Comparison of ENCODE assay signal across 2 cellular contexts in the genomic region with DNA sequence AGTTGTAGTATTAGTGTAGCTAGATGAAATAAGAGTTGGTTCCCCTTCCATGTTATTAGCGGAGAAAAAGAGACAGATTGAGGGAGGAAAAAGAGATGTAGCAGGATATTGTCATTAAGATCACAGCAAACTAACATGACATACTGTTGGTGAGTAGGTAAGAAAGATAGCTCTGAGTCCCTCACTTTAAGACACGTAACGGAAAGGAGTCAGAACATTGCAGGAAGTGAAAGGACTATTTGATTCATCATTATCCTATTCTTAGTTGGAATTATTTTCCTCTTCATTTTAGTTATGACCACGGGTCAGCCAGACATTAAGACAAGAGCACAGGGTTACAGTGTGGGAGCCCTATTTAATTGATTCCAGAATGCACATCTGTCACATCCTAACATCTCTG.
A peak's percentile ranks its signal among the peaks of the same experiment; 100 is the strongest.
TF ChIP-seq lines count a peak whose summit lies in the region.

No MANE protein-coding gene starts in this region.

TF ChIP-seq in GM12878, 131 proteins besides CTCF, POLR2A, EP300 and RAD21 (continues in another document):
- TF ChIP-seq POLR2AphosphoS2 (IDR thresholded peaks at IDR 0.05; ENCODE audit: low read depth, low read length) (no peak), BRCA1 (IDR thresholded peaks at IDR 0.05; ENCODE audit: low read depth, low read length) (no peak), KAT2A (conservative IDR thresholded peaks at IDR 0.05; ENCODE audit: control insufficient read depth, low read depth, low read length) (no peak), NFIC (IDR thresholded peaks at IDR 0.05; ENCODE audit: low read depth, low read length) (0 out of 2 replicates have a peak, but pooled peaks have one; percentile 25), MTA2 (IDR thresholded peaks at IDR 0.05; ENCODE audit: low read depth) (no peak), IRF4 (IDR thresholded peaks at IDR 0.05; ENCODE audit: low read depth, low read length) (peak; percentile 72; the same call in 1 of the 2 replicates), DPF2 (IDR thresholded peaks at IDR 0.05) (no peak), TAF1 (IDR thresholded peaks at IDR 0.05; ENCODE audit: borderline replicate concordance, low read depth, low read length) (no peak), NRF1 (conservative IDR thresholded peaks at IDR 0.05; ENCODE audit: low read depth, low read length) (no peak), BACH1 (IDR thresholded peaks at IDR 0.05; ENCODE audit: borderline replicate concordance) (no peak), HDAC2 (IDR thresholded peaks at IDR 0.05) (no peak), YBX1 (IDR thresholded peaks at IDR 0.05) (no peak), KDM1A (IDR thresholded peaks at IDR 0.05; ENCODE audit: borderline replicate concordance) (no peak), SMAD5 (IDR thresholded peaks at IDR 0.05; ENCODE audit: low read depth) (no peak), JUND (IDR thresholded peaks at IDR 0.05; ENCODE audit: low read depth, low read length) (no peak), CREM (IDR thresholded peaks at IDR 0.05; ENCODE audit: low read depth) (0 out of 2 replicates have a peak, but pooled peaks have one; percentile 37)
- TF ChIP-seq, protein P1, sequence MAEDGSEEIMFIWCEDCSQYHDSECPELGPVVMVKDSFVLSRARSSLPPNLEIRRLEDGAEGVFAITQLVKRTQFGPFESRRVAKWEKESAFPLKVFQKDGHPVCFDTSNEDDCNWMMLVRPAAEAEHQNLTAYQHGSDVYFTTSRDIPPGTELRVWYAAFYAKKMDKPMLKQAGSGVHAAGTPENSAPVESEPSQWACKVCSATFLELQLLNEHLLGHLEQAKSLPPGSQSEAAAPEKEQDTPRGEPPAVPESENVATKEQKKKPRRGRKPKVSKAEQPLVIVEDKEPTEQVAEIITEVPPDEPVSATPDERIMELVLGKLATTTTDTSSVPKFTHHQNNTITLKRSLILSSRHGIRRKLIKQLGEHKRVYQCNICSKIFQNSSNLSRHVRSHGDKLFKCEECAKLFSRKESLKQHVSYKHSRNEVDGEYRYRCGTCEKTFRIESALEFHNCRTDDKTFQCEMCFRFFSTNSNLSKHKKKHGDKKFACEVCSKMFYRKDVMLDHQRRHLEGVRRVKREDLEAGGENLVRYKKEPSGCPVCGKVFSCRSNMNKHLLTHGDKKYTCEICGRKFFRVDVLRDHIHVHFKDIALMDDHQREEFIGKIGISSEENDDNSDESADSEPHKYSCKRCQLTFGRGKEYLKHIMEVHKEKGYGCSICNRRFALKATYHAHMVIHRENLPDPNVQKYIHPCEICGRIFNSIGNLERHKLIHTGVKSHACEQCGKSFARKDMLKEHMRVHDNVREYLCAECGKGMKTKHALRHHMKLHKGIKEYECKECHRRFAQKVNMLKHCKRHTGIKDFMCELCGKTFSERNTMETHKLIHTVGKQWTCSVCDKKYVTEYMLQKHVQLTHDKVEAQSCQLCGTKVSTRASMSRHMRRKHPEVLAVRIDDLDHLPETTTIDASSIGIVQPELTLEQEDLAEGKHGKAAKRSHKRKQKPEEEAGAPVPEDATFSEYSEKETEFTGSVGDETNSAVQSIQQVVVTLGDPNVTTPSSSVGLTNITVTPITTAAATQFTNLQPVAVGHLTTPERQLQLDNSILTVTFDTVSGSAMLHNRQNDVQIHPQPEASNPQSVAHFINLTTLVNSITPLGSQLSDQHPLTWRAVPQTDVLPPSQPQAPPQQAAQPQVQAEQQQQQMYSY (CRISPR knock-in tag; IDR thresholded peaks at IDR 0.05), result no peak
- TF ChIP-seq, protein P2, sequence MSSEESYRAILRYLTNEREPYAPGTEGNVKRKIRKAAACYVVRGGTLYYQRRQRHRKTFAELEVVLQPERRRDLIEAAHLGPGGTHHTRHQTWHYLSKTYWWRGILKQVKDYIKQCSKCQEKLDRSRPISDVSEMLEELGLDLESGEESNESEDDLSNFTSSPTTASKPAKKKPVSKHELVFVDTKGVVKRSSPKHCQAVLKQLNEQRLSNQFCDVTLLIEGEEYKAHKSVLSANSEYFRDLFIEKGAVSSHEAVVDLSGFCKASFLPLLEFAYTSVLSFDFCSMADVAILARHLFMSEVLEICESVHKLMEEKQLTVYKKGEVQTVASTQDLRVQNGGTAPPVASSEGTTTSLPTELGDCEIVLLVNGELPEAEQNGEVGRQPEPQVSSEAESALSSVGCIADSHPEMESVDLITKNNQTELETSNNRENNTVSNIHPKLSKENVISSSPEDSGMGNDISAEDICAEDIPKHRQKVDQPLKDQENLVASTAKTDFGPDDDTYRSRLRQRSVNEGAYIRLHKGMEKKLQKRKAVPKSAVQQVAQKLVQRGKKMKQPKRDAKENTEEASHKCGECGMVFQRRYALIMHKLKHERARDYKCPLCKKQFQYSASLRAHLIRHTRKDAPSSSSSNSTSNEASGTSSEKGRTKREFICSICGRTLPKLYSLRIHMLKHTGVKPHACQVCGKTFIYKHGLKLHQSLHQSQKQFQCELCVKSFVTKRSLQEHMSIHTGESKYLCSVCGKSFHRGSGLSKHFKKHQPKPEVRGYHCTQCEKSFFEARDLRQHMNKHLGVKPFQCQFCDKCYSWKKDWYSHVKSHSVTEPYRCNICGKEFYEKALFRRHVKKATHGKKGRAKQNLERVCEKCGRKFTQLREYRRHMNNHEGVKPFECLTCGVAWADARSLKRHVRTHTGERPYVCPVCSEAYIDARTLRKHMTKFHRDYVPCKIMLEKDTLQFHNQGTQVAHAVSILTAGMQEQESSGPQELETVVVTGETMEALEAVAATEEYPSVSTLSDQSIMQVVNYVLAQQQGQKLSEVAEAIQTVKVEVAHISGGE (CRISPR knock-in tag; IDR thresholded peaks at IDR 0.05), result no peak
- TF ChIP-seq, protein P3, sequence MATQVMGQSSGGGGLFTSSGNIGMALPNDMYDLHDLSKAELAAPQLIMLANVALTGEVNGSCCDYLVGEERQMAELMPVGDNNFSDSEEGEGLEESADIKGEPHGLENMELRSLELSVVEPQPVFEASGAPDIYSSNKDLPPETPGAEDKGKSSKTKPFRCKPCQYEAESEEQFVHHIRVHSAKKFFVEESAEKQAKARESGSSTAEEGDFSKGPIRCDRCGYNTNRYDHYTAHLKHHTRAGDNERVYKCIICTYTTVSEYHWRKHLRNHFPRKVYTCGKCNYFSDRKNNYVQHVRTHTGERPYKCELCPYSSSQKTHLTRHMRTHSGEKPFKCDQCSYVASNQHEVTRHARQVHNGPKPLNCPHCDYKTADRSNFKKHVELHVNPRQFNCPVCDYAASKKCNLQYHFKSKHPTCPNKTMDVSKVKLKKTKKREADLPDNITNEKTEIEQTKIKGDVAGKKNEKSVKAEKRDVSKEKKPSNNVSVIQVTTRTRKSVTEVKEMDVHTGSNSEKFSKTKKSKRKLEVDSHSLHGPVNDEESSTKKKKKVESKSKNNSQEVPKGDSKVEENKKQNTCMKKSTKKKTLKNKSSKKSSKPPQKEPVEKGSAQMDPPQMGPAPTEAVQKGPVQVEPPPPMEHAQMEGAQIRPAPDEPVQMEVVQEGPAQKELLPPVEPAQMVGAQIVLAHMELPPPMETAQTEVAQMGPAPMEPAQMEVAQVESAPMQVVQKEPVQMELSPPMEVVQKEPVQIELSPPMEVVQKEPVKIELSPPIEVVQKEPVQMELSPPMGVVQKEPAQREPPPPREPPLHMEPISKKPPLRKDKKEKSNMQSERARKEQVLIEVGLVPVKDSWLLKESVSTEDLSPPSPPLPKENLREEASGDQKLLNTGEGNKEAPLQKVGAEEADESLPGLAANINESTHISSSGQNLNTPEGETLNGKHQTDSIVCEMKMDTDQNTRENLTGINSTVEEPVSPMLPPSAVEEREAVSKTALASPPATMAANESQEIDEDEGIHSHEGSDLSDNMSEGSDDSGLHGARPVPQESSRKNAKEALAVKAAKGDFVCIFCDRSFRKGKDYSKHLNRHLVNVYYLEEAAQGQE (IDR thresholded peaks at IDR 0.05; ENCODE audit: low read depth, low read length), result no peak

TF ChIP-seq in WTC11, 78 proteins besides CTCF, POLR2A, EP300 and RAD21:
- TF ChIP-seq, protein P4, sequence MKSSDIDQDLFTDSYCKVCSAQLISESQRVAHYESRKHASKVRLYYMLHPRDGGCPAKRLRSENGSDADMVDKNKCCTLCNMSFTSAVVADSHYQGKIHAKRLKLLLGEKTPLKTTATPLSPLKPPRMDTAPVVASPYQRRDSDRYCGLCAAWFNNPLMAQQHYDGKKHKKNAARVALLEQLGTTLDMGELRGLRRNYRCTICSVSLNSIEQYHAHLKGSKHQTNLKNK (CRISPR knock-in tag; IDR thresholded peaks at IDR 0.05), result no peak
